17 cellular contexts compared by ENCODE assay signal in genomic region chr6:150711584-150712501, GRCh38.
DNase-seq lines count a peak whose midpoint lies in the region; ATAC-seq and TF ChIP-seq lines count a peak whose summit lies in the region.
"Had no signal": no experiment of that assay in that cellular context is flagged by ENCODE, and none has a peak within 500 bp of the region (broad histone marks: within the 10 kb centered on the region; RNA-seq: fewer than 3 reads in every experiment).

No MANE protein-coding gene starts in this region.

- H2BK15ac ChIP-seq in mesenchymal stem cell (ENCODE audit: low read depth, poor library complexity, severe bottlenecking), result no peak overlapping the region

- peak in 1 of 2 donors; percentile 62 for ATAC-seq in upper lobe of left lung (ENCODE audit: low FRiP score in 2 of 2)
- ATAC-seq in HG03025 (IDR thresholded peaks at IDR 0.05; ENCODE audit: low FRiP score, unreplicated experiment), result no peak
- ATAC-seq in HG02970 (IDR thresholded peaks at IDR 0.05; ENCODE audit: low FRiP score, unreplicated experiment), result no peak
- ATAC-seq: activated CD4-positive, CD25-positive, alpha-beta regulatory T cell treated with anti-CD3 and anti-CD28 coated beads, Interleukin-2, amount 50 U/mL, for 24 hours; T-cell had no signal

- peak overlapping the region; percentile 71 to 91 for H3K27ac ChIP-seq in esophagus (ENCODE audit: low read depth in 2 of 2, low read length in 1 of 2)
- H3K27ac ChIP-seq in mesenchymal stem cell (ENCODE audit: low read length, poor library complexity, severe bottlenecking), result no peak overlapping the region
- peak overlapping the region; percentile 52 to 67 (median 62) for H3K27ac ChIP-seq in upper lobe of left lung
- H3K27ac ChIP-seq: 22Rv1 had no signal

- H4K8ac ChIP-seq in mesenchymal stem cell (ENCODE audit: low read length), result no peak overlapping the region

- H2AK5ac ChIP-seq in mesenchymal stem cell (ENCODE audit: low read length, severe bottlenecking), result no peak overlapping the region

- H3K4me3 ChIP-seq in esophagus (ENCODE audit: low read depth in 1 of 2, low read length in 2 of 2) (no peak overlapping the region), mesenchymal stem cell (ENCODE audit: insufficient read depth in 1 of 2, low read depth in 1 of 2, low read length in 2 of 2) (no peak overlapping the region), upper lobe of left lung (no peak overlapping the region)
- H3K4me3 ChIP-seq: esophagus muscularis mucosa, Peyer's patch had no signal

- H3K4me2 ChIP-seq in mesenchymal stem cell (ENCODE audit: low read length, poor library complexity, severe bottlenecking), result no peak overlapping the region

- H3K14ac ChIP-seq in mesenchymal stem cell (ENCODE audit: low read length in 2 of 2), result no peak overlapping the region

- H3K27me3 ChIP-seq in esophagus (ENCODE audit: control insufficient read depth in 1 of 2, insufficient read depth in 2 of 2, low read length in 2 of 2) (no peaks in the 10 kb centered on the region), mesenchymal stem cell (ENCODE audit: control insufficient read depth in 1 of 2, insufficient read depth in 1 of 2, low read length in 2 of 2) (peaks cover 0 to 14% of the 10 kb centered on the region in 2 experiments), upper lobe of left lung (no peaks in the 10 kb centered on the region)
- H3K27me3 ChIP-seq: esophagus muscularis mucosa, Peyer's patch had no signal

- H3K79me1 ChIP-seq in mesenchymal stem cell (replicated peaks; ENCODE audit: low read length, poor library complexity, severe bottlenecking), result no peaks in the 10 kb centered on the region

- no peak for TF ChIP-seq POLR2A in upper lobe of left lung (IDR thresholded peaks at IDR 0.05)

- TF ChIP-seq EP300 in upper lobe of left lung (IDR thresholded peaks at IDR 0.05), result no peak

- H2BK120ac ChIP-seq in mesenchymal stem cell (ENCODE audit: low read depth, low read length), result no peak overlapping the region

- no peak overlapping the region for H3K23ac ChIP-seq in mesenchymal stem cell (ENCODE audit: low read length in 2 of 2)

- DNase-seq in NCI-H1105 treated with DMSO at 0.1 percent for 48 hours (lab: John Stamatoyannopoulos, UW) (peak; percentile 23), NCI-H1105 (lab: John Stamatoyannopoulos, UW) (no peak), mesenchymal stem cell (no peak), upper lobe of left lung (peak in 1 of 2 donors; percentile 44), HPDE6-E6E7 (ENCODE audit: extremely low spot score) (no peak)
- DNase-seq: activated naive CD8-positive, alpha-beta T cell treated with anti-CD3 and anti-CD28 coated beads for 36 hours; activated T-cell treated with anti-CD3 and anti-CD28 coated beads for 4 hours; NCI-H524; stimulated activated CD4-positive, alpha-beta T cell treated with anti-CD3 and anti-CD28 coated beads, Interleukin-1b, Interleukin-23, amount 100 ng/mL, for 48 hours; T-cell had no signal

- H2BK12ac ChIP-seq in mesenchymal stem cell (ENCODE audit: low read length in 2 of 2), result no peak overlapping the region

- no peak for TF ChIP-seq CTCF in upper lobe of left lung (IDR thresholded peaks at IDR 0.05)

- H2AFZ ChIP-seq in mesenchymal stem cell (ENCODE audit: low read depth, low read length), result no peak overlapping the region

- peaks cover 5 to 12% of the 10 kb centered on the region in 2 donors for H3K4me1 ChIP-seq in esophagus (ENCODE audit: control insufficient read depth in 2 of 2, insufficient read depth in 2 of 2, low read length in 1 of 2)
- no peaks in the 10 kb centered on the region for H3K4me1 ChIP-seq in mesenchymal stem cell (ENCODE audit: control insufficient read depth, insufficient read depth, low read depth, low read length)
- H3K4me1 ChIP-seq in upper lobe of left lung, result peaks cover 5 to 18% (median 12%) of the 10 kb centered on the region in 4 donors

- no peak overlapping the region for H2BK5ac ChIP-seq in mesenchymal stem cell (ENCODE audit: low read depth, low read length, poor library complexity, severe bottlenecking)

- no peak overlapping the region for H3K18ac ChIP-seq in mesenchymal stem cell (ENCODE audit: low read depth in 1 of 2, low read length in 2 of 2)

- no peak overlapping the region for H3K9ac ChIP-seq in mesenchymal stem cell (ENCODE audit: low read length)

- H3K9me3 ChIP-seq in esophagus (ENCODE audit: control insufficient read depth in 2 of 2, insufficient read depth in 1 of 2, low read depth in 1 of 2, low read length in 1 of 2) (no peaks in the 10 kb centered on the region), mesenchymal stem cell (ENCODE audit: control insufficient read depth, low read length) (no peaks in the 10 kb centered on the region), upper lobe of left lung (no peaks in the 10 kb centered on the region)
- H3K9me3 ChIP-seq: esophagus muscularis mucosa, Peyer's patch had no signal

- 49 to 55% methylated on average over 8 of the region's 8 CpGs for WGBS in esophagus, 2 donors
- whole genome bisulfite sequencing in mesenchymal stem cell, result 88% methylated on average over 8 of the region's 8 CpGs
- 60 to 66% methylated on average over 8 of the region's 8 CpGs for WGBS in upper lobe of left lung, 2 donors

- peak overlapping the region; percentile 27 for H4K91ac ChIP-seq in mesenchymal stem cell (ENCODE audit: low read length)

- H3K36me3 ChIP-seq in esophagus (ENCODE audit: control insufficient read depth in 2 of 2, insufficient read depth in 2 of 2, low read length in 1 of 2) (peaks cover 0 to 3% of the 10 kb centered on the region in 2 donors), mesenchymal stem cell (ENCODE audit: control insufficient read depth in 1 of 2, insufficient read depth in 2 of 2, low read depth in 1 of 2, low read length in 2 of 2) (no peaks in the 10 kb centered on the region), upper lobe of left lung (no peaks in the 10 kb centered on the region)
- H3K36me3 ChIP-seq: esophagus muscularis mucosa, Peyer's patch had no signal

- H3K4ac ChIP-seq in mesenchymal stem cell (ENCODE audit: low read depth in 1 of 2, low read length in 2 of 2), result no peak overlapping the region
